In the genomic region with DNA sequence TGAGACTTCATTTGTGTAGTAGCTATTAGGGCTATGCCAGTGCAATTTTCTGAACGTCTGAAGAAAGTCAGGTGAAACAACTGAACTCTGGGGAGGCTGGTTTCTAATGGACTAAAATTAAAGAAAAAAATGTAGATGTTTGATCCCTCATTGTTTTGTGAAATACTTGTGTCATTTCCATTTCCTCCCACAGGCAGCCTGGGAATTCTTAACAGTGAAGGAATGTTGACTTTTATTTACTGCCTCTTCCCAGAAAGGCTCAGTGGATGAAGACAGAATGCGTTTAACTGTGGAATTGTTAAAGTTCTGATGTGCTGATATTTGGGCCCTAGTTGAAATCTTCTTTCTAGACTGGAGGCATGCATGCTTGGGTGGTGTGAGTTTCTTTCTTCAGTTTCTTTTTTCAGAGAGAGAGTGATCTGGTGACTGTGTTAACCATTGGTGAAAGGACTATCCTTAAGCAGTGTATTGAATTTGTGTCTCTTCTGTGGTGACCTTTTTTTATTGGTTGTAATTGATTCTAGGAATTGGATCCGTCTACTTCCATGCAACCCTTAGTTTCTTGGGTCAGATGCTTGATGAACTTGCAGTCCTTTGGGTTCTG, we compare ENCODE assay signal across 13 cellular contexts. TPM values are rescaled to one million over a fixed set of nuclear protein-coding genes. Genes with fewer than 3 reads are reported as not detected.
A peak's percentile ranks its signal among the peaks of the same experiment; 100 is the strongest.
DNase-seq lines count a peak whose midpoint lies in the region; ATAC-seq and TF ChIP-seq lines count a peak whose summit lies in the region.
"Had no signal": no experiment of that assay in that cellular context is flagged by ENCODE, and none has a peak within 500 bp of the region (broad histone marks: within the 10 kb centered on the region; RNA-seq: fewer than 3 reads in every experiment).

No MANE protein-coding gene starts in this region.

- ATAC-seq in GM19463 (IDR thresholded peaks at IDR 0.05; ENCODE audit: unreplicated experiment): peak; percentile 75
- ATAC-seq in HG02973 (IDR thresholded peaks at IDR 0.05; ENCODE audit: unreplicated experiment): peak; percentile 84
- ATAC-seq: effector memory CD8-positive, alpha-beta T cell had no signal

- no peak overlapping the region for H3K4me3 ChIP-seq in AG10803 (ENCODE audit: low read length)
- H3K4me3 ChIP-seq: thyroid gland had no signal

- DNase-seq in AG10803 (ENCODE audit: low read depth) (peak; percentile 43), astrocyte of the hippocampus (ENCODE audit: low read depth, low spot score) (peak; percentile 41), NCI-H2196 (lab: John Stamatoyannopoulos, UW; ENCODE audit: unreplicated experiment) (no peak), NCI-H524 (lab: John Stamatoyannopoulos, UW) (no peak), SKM-1 (lab: John Stamatoyannopoulos, UW; ENCODE audit: unreplicated experiment) (no peak), HT-29 (ENCODE audit: low spot score) (no peak)
- DNase-seq: amniotic stem cell; effector memory CD8-positive, alpha-beta T cell; GOT3; SK-N-SH; thyroid gland had no signal

- no peak for TF ChIP-seq CTCF in AG10803 (conservative IDR thresholded peaks at IDR 0.05; ENCODE audit: low read length)

RNA-seq across cellular contexts. Expression of gene ACER2, which starts 15.5 kb away (rescaled TPM):
- 1.9 and 3.0 TPM in 2 replicates for total RNA-seq in HT-29 (2014; rRNA removed; shearing (Covaris generic))

RNA-seq across cellular contexts. Expression of gene RPS6, which starts 44.2 kb away (rescaled TPM):
- 1,425 and 1,723 TPM in 2 replicates for total RNA-seq in HT-29 (2014; rRNA removed; shearing (Covaris generic))

Comparison
In these comparisons a context has a peak if more than half of its experiments do, and no peak if none do; other contexts are left out.
1. DNase-seq: peak in AG10803 (single experiment) and astrocyte of the hippocampus (single experiment); none in NCI-H2196 (single experiment), NCI-H524 (0 of 2), SKM-1 (single experiment) and HT-29 (single experiment).